ENCODE assay signal across 15 cellular contexts in the genomic region with DNA sequence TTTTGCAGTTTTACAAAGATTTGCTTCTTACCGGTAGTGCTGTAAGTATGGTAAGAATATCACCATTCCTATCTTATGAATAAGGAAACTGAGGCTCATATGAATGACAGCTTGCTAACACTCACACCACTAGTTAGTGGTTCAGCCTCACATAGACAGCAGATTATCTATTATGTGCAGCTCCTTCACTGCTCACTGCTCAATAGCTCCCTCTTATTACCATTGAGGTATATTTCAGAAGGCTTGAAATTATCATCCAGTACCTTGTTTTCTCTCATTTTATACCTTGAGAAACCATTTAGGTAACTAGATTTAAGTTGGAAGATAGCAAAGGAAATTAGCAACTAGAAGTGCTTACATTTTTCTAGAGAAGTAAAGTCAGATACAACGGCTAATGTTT. TPM values are rescaled to one million over a fixed set of nuclear protein-coding genes. Genes with fewer than 3 reads are reported as not detected.
DNase-seq lines count a peak whose midpoint lies in the region; ATAC-seq, FAIRE-seq and TF ChIP-seq lines count a peak whose summit lies in the region.
"Had no signal": no experiment of that assay in that cellular context is flagged by ENCODE, and none has a peak within 500 bp of the region (broad histone marks: within the 10 kb centered on the region; RNA-seq: fewer than 3 reads in every experiment).

No MANE protein-coding gene starts in this region.

- H3K36me3 ChIP-seq in DOHH2 (ENCODE audit: control insufficient read depth, low read length) (peaks cover 14% of the 10 kb centered on the region), Karpas-422 (ENCODE audit: insufficient read depth, low read length) (no peaks in the 10 kb centered on the region), HepG2 (replicated peaks in 1 of 2; ENCODE audit: control insufficient read depth in 1 of 2, insufficient read depth in 2 of 2, low read length in 2 of 2) (peaks cover 5 to 16% of the 10 kb centered on the region in 2 experiments; a peak in 4 of 5 replicates), suprapubic skin (no peaks in the 10 kb centered on the region)

- BruUV-seq in HepG2 (replicated peaks; lab: Mats Ljungman, UMichigan), result no TSS peak

- H2AFZ ChIP-seq in Karpas-422 (ENCODE audit: low read length) (no peak overlapping the region), HepG2 (ENCODE audit: low read length) (no peak overlapping the region)

- no peak for ATAC-seq in HepG2
- no peak for ATAC-seq in HG03095 (IDR thresholded peaks at IDR 0.05; ENCODE audit: unreplicated experiment)
- ATAC-seq in HG03135 (IDR thresholded peaks at IDR 0.05; ENCODE audit: unreplicated experiment), result no peak
- ATAC-seq: activated T-cell treated with anti-CD3 and anti-CD28 coated beads, Interleukin-2, amount 50 U/mL, for 4 hours; left cardiac atrium had no signal

- no peaks in the 10 kb centered on the region for H4K20me1 ChIP-seq in DOHH2 (ENCODE audit: control insufficient read depth, insufficient read depth, low read depth, low read length)
- H4K20me1 ChIP-seq in Karpas-422 (ENCODE audit: insufficient read depth, low read depth, low read length), result no peaks in the 10 kb centered on the region
- no peaks in the 10 kb centered on the region for H4K20me1 ChIP-seq in HepG2 (ENCODE audit: insufficient read depth, low read length)

- H3K9me3 ChIP-seq in DOHH2 (ENCODE audit: control insufficient read depth, insufficient read depth, low read length) (no peaks in the 10 kb centered on the region), Karpas-422 (ENCODE audit: low read length) (no peaks in the 10 kb centered on the region), HepG2 (ENCODE audit: low read length) (no peaks in the 10 kb centered on the region), suprapubic skin (no peaks in the 10 kb centered on the region)
- H3K9me3 ChIP-seq: ascending aorta, spleen, transverse colon had no signal

- WGBS in HepG2 (ENCODE audit: low lambda C conversion rate), result 85% methylated on average over 2 of the region's 2 CpGs
- 92% methylated on average over 2 of the region's 2 CpGs for WGBS in suprapubic skin

- TF ChIP-seq CTCF in DOHH2 (IDR thresholded peaks at IDR 0.05; ENCODE audit: low read depth, low read length, poor library complexity, severe bottlenecking), result peak; percentile 49
- TF ChIP-seq CTCF in HepG2 (CRISPR knock-in tag; IDR thresholded peaks at IDR 0.05), result 0 out of 2 replicates have a peak, but pooled peaks have one; percentile 8
- TF ChIP-seq CTCF in suprapubic skin (IDR thresholded peaks at IDR 0.05), result no peak

- H3F3A ChIP-seq in DOHH2 (ENCODE audit: control insufficient read depth, insufficient read depth), result 0 out of 2 replicates have a peak, but pooled peaks cover 4% of the 10 kb centered on the region

- H3K4me3 ChIP-seq in DOHH2 (ENCODE audit: low read length) (peak overlapping the region; percentile 42), Karpas-422 (ENCODE audit: low read length) (no peak overlapping the region), HepG2 (replicated peaks in 1 of 3; ENCODE audit: insufficient read depth in 1 of 3, low read depth in 2 of 3, low read length in 3 of 3) (no peak overlapping the region), suprapubic skin (no peak overlapping the region)
- H3K4me3 ChIP-seq: ascending aorta, spleen, transverse colon had no signal

- CTCF ChIA-PET in HepG2 (lab: Yijun Ruan, JAX; ENCODE audit: low intra/inter-chr PET ratio, low total read pairs), result no interaction called here

- H3K4me2 ChIP-seq in DOHH2 (ENCODE audit: low read length) (peak overlapping the region; percentile 61), Karpas-422 (ENCODE audit: low read depth, low read length, poor library complexity, severe bottlenecking) (no peak overlapping the region), HepG2 (ENCODE audit: low read depth, low read length) (no peak overlapping the region)

- no peak for TF ChIP-seq EP300 in HepG2 (IDR thresholded peaks at IDR 0.05; ENCODE audit: low read depth in 2 of 2, low read length in 2 of 2)
- no peak for TF ChIP-seq EP300 in HepG2 (CRISPR knock-in tag; IDR thresholded peaks at IDR 0.05; ENCODE audit: borderline replicate concordance)
- TF ChIP-seq EP300 in suprapubic skin (IDR thresholded peaks at IDR 0.05), result no peak

- H3K27me3 ChIP-seq in DOHH2 (ENCODE audit: control insufficient read depth, low read length) (no peaks in the 10 kb centered on the region), Karpas-422 (ENCODE audit: low read length) (no peaks in the 10 kb centered on the region), HepG2 (ENCODE audit: control insufficient read depth in 1 of 2, insufficient read depth in 2 of 2, low read length in 2 of 2) (no peaks in the 10 kb centered on the region), suprapubic skin (no peaks in the 10 kb centered on the region)
- H3K27me3 ChIP-seq: ascending aorta, spleen, transverse colon had no signal

- FAIRE-seq in HepG2 (lab: Jason Lieb, UNC), result peak; percentile 4

- DNase-seq in Karpas-422 (peak; percentile 61), SK-MEL-5 (ENCODE audit: low read depth, low spot score) (peak; percentile 8), HepG2 (ENCODE audit: low spot score) (no peak), suprapubic skin (ENCODE audit: low spot score in 2 of 2) (no peak)
- DNase-seq: activated CD4-positive, alpha-beta T cell treated with anti-CD3 and anti-CD28 coated beads for 48 hours; activated T-cell treated with anti-CD3 and anti-CD28 coated beads, Interleukin-2, amount 50 U/mL, for 4 hours; effector CD8-positive, alpha-beta T cell; left cardiac atrium; nephron progenitor cell; spleen; transverse colon had no signal

- H3K9ac ChIP-seq in Karpas-422 (ENCODE audit: low read length) (no peak overlapping the region), HepG2 (ENCODE audit: insufficient read depth, low read depth, low read length) (no peak overlapping the region)

- TF ChIP-seq POLR2A in HepG2 (IDR thresholded peaks at IDR 0.05; ENCODE audit: insufficient read depth in 1 of 2, low read depth in 2 of 2, low read length in 2 of 2) (no peak), suprapubic skin (IDR thresholded peaks at IDR 0.05) (no peak)

- POLR2A ChIA-PET in HepG2 (lab: Yijun Ruan, JAX), result no interaction called here

- H3K79me2 ChIP-seq in DOHH2 (ENCODE audit: control insufficient read depth, low read length) (no peaks in the 10 kb centered on the region), Karpas-422 (ENCODE audit: low read length) (no peaks in the 10 kb centered on the region), HepG2 (ENCODE audit: insufficient read depth, low read length) (no peaks in the 10 kb centered on the region)

- in situ Hi-C loops in SK-MEL-5 (cut with HindIII; ENCODE audit: low pct_unique_long_range_greater_than_20kb, low sequenced_read_pairs), result no loop called here
- in situ Hi-C loops in HepG2 (cut with HindIII; ENCODE audit: extremely low pct_ligation_motif_present, low pct_unique_long_range_greater_than_20kb), result no loop called here

- H3K27ac ChIP-seq in DOHH2 (ENCODE audit: low read depth, low read length), result peak overlapping the region; percentile 38
- no peak overlapping the region for H3K27ac ChIP-seq in Karpas-422 (ENCODE audit: low read length)
- no peak overlapping the region for H3K27ac ChIP-seq in HepG2 (ENCODE audit: extremely low read length, insufficient read depth, low read length)
- H3K27ac ChIP-seq in suprapubic skin, result no peak overlapping the region
- H3K27ac ChIP-seq: ascending aorta, spleen, transverse colon had no signal

- TF ChIP-seq RAD21 in HepG2 (CRISPR knock-in tag; IDR thresholded peaks at IDR 0.05), result no peak

- H3K4me1 ChIP-seq in DOHH2 (ENCODE audit: control insufficient read depth, low read length) (peaks cover 19% of the 10 kb centered on the region), Karpas-422 (ENCODE audit: low read length) (peaks cover 6% of the 10 kb centered on the region), HepG2 (ENCODE audit: insufficient read depth, low read length) (no peaks in the 10 kb centered on the region), suprapubic skin (peaks cover 3% of the 10 kb centered on the region)
- H3K4me1 ChIP-seq: ascending aorta, spleen had no signal

- H3K9me2 ChIP-seq in DOHH2 (replicated peaks; ENCODE audit: control insufficient read depth, low read length) (no peaks in the 10 kb centered on the region; the same call in 1 of the 2 replicates), Karpas-422 (replicated peaks; ENCODE audit: insufficient read depth, low read length) (no peaks in the 10 kb centered on the region)

- intact Hi-C loops in HepG2 (cut with micrococcal nuclease; ENCODE audit: unreplicated experiment), result no loop called here

TF ChIP-seq in HepG2, 621 proteins besides CTCF, POLR2A, EP300 and RAD21:
- TF ChIP-seq ZNF644 (CRISPR knock-in tag; IDR thresholded peaks at IDR 0.05; ENCODE audit: low read depth) (no peak), STAG1 (CRISPR knock-in tag; IDR thresholded peaks at IDR 0.05) (peak; percentile 33; the same call in 1 of the 2 replicates)

RNA-seq across cellular contexts. Expression of a gene that starts 15.5 kb away (rescaled TPM):
- total RNA-seq in Karpas-422 (2014; rRNA removed; shearing (Covaris generic); ENCODE audit: low replicate concordance), result not detected in 2 replicates
- 9.0 and 9.4 TPM in 2 replicates for total RNA-seq in SK-MEL-5 (2014; rRNA removed; shearing (Covaris generic))
- polyA plus RNA-seq in SK-MEL-5 (2015; cell fraction: cytosol; rRNA removed), result 8.5 and 10.2 TPM in 2 replicates
- polyA plus RNA-seq in SK-MEL-5 (2015; cell fraction: nucleus; rRNA removed), result 28.7 and 29.3 TPM in 2 replicates
- total RNA-seq in HepG2 (2016; rRNA removed; fragmentation: Illumina TruSeq; extraction: Trizol), result 7.5 and 9.9 TPM in 2 replicates
- 3.7 and 5.0 TPM in 2 replicates for total RNA-seq in HepG2 (2016; cell fraction: cytosol; rRNA removed; fragmentation: Illumina TruSeq; extraction: Trizol; ENCODE audit: low read depth)
- total RNA-seq in HepG2 (2016; cell fraction: insoluble cytoplasmic fraction; rRNA removed; fragmentation: Illumina TruSeq; extraction: Trizol), result 7.7 and 8.8 TPM in 2 replicates
- 5.1 and 5.2 TPM in 2 replicates for total RNA-seq in HepG2 (2016; cell fraction: membrane; rRNA removed; fragmentation: Illumina TruSeq; extraction: Trizol)
- 17.1 and 17.8 TPM in 2 replicates for total RNA-seq in HepG2 (2016; cell fraction: nucleus; rRNA removed; fragmentation: Illumina TruSeq; extraction: Trizol)
- polyA plus RNA-seq in HepG2 (2011; rRNA removed), result 4.9 and 5.1 TPM in 2 replicates
- polyA plus RNA-seq in HepG2 (2011; cell fraction: cytosol; rRNA removed), result 1.9 and 3.1 TPM in 2 replicates
- polyA plus RNA-seq in HepG2 (2011; cell fraction: nucleus; rRNA removed), result 6.8 and 8.2 TPM in 2 replicates
- 4.2 and 5.6 TPM in 2 replicates for polyA plus RNA-seq in HepG2 (2012)
- polyA plus RNA-seq in HepG2 (2016; cell fraction: cytosol; fragmentation: Illumina TruSeq; extraction: Trizol; ENCODE audit: low read depth), result 0.61 and 0.63 TPM in 2 replicates
- 5.5 and 5.8 TPM in 2 replicates for polyA plus RNA-seq in HepG2 (2016; cell fraction: insoluble cytoplasmic fraction; fragmentation: Illumina TruSeq; extraction: Trizol; ENCODE audit: low read depth)
- 1.6 and 2.2 TPM in 2 replicates for polyA plus RNA-seq in HepG2 (2016; cell fraction: membrane; fragmentation: Illumina TruSeq; extraction: Trizol; ENCODE audit: low read depth)
- 14.4 and 15.4 TPM in 2 replicates for polyA plus RNA-seq in HepG2 (2016; cell fraction: nucleus; fragmentation: Illumina TruSeq; extraction: Trizol; ENCODE audit: insufficient read depth, low read depth)
- polyA minus RNA-seq in HepG2 (2011; rRNA and poly(A)+ RNA removed; ENCODE audit: low replicate concordance), result 8.8 and 19.5 TPM in 2 replicates
- polyA minus RNA-seq in HepG2 (2011; cell fraction: cytosol; rRNA and poly(A)+ RNA removed), result 4.7 and 5.4 TPM in 2 replicates
- 25.2 and 36.4 TPM in 2 replicates for polyA minus RNA-seq in HepG2 (2011; cell fraction: nucleus; rRNA and poly(A)+ RNA removed)
- 10 to 100 TPM in 2 of 4 donors, 1 to 10 TPM in 2; 4.8 to 11.2 (median 8.8) TPM for total RNA-seq in suprapubic skin

Comparison
In these comparisons a context has a peak if more than half of its experiments do, and no peak if none do; other contexts are left out.
1. CTCF ChIP-seq: peak in DOHH2 (single experiment) and HepG2 (single experiment); none in suprapubic skin (0 of 2).
2. DNase-seq: peak in Karpas-422 (single experiment) and SK-MEL-5 (single experiment); none in HepG2 (single experiment) and suprapubic skin (0 of 2).